ENCODE assay signal across 32 cellular contexts in genomic region chr2:225378984-225379383, GRCh38. TPM values are rescaled to one million over a fixed set of nuclear protein-coding genes. Genes with fewer than 3 reads are reported as not detected.
"Had no signal": no experiment of that assay in that cellular context is flagged by ENCODE, and none has a peak within 500 bp of the region (broad histone marks: within the 10 kb centered on the region; RNA-seq: fewer than 3 reads in every experiment).

No MANE protein-coding gene starts in this region.

- ATAC-seq: activated CD4-positive, CD25-positive, alpha-beta regulatory T cell treated with anti-CD3 and anti-CD28 coated beads, Interleukin-2, amount 50 U/mL, for 24 hours; activated CD8-positive, alpha-beta T cell treated with anti-CD3 and anti-CD28 coated beads for 36 hours; activated naive CD8-positive, alpha-beta T cell treated with anti-CD3 and anti-CD28 coated beads, Interleukin-2, amount 50 U/mL, for 24 hours; activated T-cell treated with anti-CD3 and anti-CD28 coated beads, Interleukin-2, amount 50 U/mL, for 4 hours; body of pancreas; foreskin keratinocyte; gastroesophageal sphincter; heart right ventricle; T-helper 17 cell had no signal

- H3K27ac Mint-ChIP-seq: activated B cell treated with CpG ODN at 0.5 μM for 24 hours; activated CD8-positive, alpha-beta T cell treated with anti-CD3 and anti-CD28 coated beads for 36 hours; activated naive CD4-positive, alpha-beta T cell treated with anti-CD3 and anti-CD28 coated beads for 36 hours; activated naive CD4-positive, alpha-beta T cell treated with anti-CD3 and anti-CD28 coated beads, Interleukin-2, amount 50 U/mL, for 24 hours; activated naive CD8-positive, alpha-beta T cell treated with anti-CD3 and anti-CD28 coated beads for 36 hours; activated naive CD8-positive, alpha-beta T cell treated with anti-CD3 and anti-CD28 coated beads, Interleukin-2, amount 50 U/mL, for 24 hours; activated T-helper 1 cell treated with anti-CD3 and anti-CD28 coated beads, Interleukin-12 subunit alpha, Interleukin-12 subunit beta, Interleukin-2, Interleukin-4 antibody, amounts not matched to agents 30 ng/mL and 10 ng/mL and 1 ng/mL, durations not matched to agents 14 hours and 24 hours and 36 hours; activated T-helper 2 cell treated with anti-CD3 and anti-CD28 coated beads, Interferon-gamma antibody, Interleukin-2, Interleukin-4, amounts not matched to agents 10 μg/mL and 5 μg/mL and 100 μg/mL, durations not matched to agents 14 hours and 24 hours and 36 hours; T-helper 17 cell; T-helper 2 cell treated with Interferon-gamma antibody and Interleukin-4, amounts not matched to agents 5 μg/mL and 100 μg/mL, for 36 hours had no signal

- DNase-seq: activated B cell treated with CpG ODN at 0.5 μM for 24 hours; activated CD4-positive, alpha-beta T cell treated with anti-CD3 and anti-CD28 coated beads for 48 hours; activated CD4-positive, alpha-beta T cell treated with anti-CD3 and anti-CD28 coated beads, Interleukin-2, amount 50 U/mL, for 1 hour; activated CD4-positive, alpha-beta T cell treated with anti-CD3 and anti-CD28 coated beads, Interleukin-2, amount 50 U/mL, for 48 hours; activated CD8-positive, alpha-beta memory T cell treated with anti-CD3 and anti-CD28 coated beads for 24 hours; activated CD8-positive, alpha-beta T cell treated with anti-CD3 and anti-CD28 coated beads for 36 hours; activated effector memory CD4-positive, alpha-beta T cell treated with anti-CD3 and anti-CD28 coated beads, Interleukin-2, amount 50 U/mL, for 16 hours; activated naive CD4-positive, alpha-beta T cell treated with anti-CD3 and anti-CD28 coated beads for 36 hours; activated naive CD8-positive, alpha-beta T cell treated with anti-CD3 and anti-CD28 coated beads for 36 hours; activated naive CD8-positive, alpha-beta T cell treated with anti-CD3 and anti-CD28 coated beads, Interleukin-2, amount 50 U/mL, for 24 hours; activated T-cell treated with anti-CD3 and anti-CD28 coated beads, Interleukin-2, amount 50 U/mL, for 4 hours; adrenal gland; aorta; body of pancreas; cerebellar nuclear complex; colonic mucosa; effector CD8-positive, alpha-beta T cell; erythroblast; foreskin keratinocyte; heart right ventricle; T-helper 1 cell; T-helper 17 cell had no signal

- H3K9me3 Mint-ChIP-seq: activated B cell treated with CpG ODN at 0.5 μM for 24 hours; activated CD8-positive, alpha-beta T cell treated with anti-CD3 and anti-CD28 coated beads for 36 hours; activated naive CD4-positive, alpha-beta T cell treated with anti-CD3 and anti-CD28 coated beads for 36 hours; activated naive CD8-positive, alpha-beta T cell treated with anti-CD3 and anti-CD28 coated beads for 36 hours; activated naive CD8-positive, alpha-beta T cell treated with anti-CD3 and anti-CD28 coated beads, Interleukin-2, amount 50 U/mL, for 24 hours; activated T-cell treated with anti-CD3 and anti-CD28 coated beads, Interleukin-2, amount 50 U/mL, for 4 hours; activated T-helper 1 cell treated with anti-CD3 and anti-CD28 coated beads, Interleukin-12 subunit alpha, Interleukin-12 subunit beta, Interleukin-2, Interleukin-4 antibody, amounts not matched to agents 30 ng/mL and 10 ng/mL and 1 ng/mL, durations not matched to agents 14 hours and 24 hours and 36 hours; activated T-helper 2 cell treated with anti-CD3 and anti-CD28 coated beads, Interferon-gamma antibody, Interleukin-2, Interleukin-4, amounts not matched to agents 10 μg/mL and 5 μg/mL and 100 μg/mL, durations not matched to agents 14 hours and 24 hours and 36 hours; T-helper 2 cell treated with Interferon-gamma antibody and Interleukin-4, amounts not matched to agents 5 μg/mL and 100 μg/mL, for 36 hours had no signal

- H3K27me3 Mint-ChIP-seq: activated B cell treated with CpG ODN at 0.5 μM for 24 hours had no signal

- H3K27ac ChIP-seq: adrenal gland, body of pancreas, colonic mucosa, esophagus muscularis mucosa, foreskin keratinocyte, gastroesophageal sphincter, heart right ventricle, VCaP had no signal

- H3K4me1 Mint-ChIP-seq: activated B cell treated with CpG ODN at 0.5 μM for 24 hours; activated naive CD4-positive, alpha-beta T cell treated with anti-CD3 and anti-CD28 coated beads, Interleukin-2, amount 50 U/mL, for 24 hours; activated naive CD8-positive, alpha-beta T cell treated with anti-CD3 and anti-CD28 coated beads for 36 hours; activated naive CD8-positive, alpha-beta T cell treated with anti-CD3 and anti-CD28 coated beads, Interleukin-2, amount 50 U/mL, for 24 hours; T-helper 17 cell had no signal

- H3K36me3 ChIP-seq: adrenal gland, colonic mucosa, esophagus muscularis mucosa, gastroesophageal sphincter, heart right ventricle had no signal

- H3K9me3 ChIP-seq: adrenal gland, body of pancreas, colonic mucosa, gastroesophageal sphincter, heart right ventricle had no signal

- H3K4me1 ChIP-seq: adrenal gland, body of pancreas, colonic mucosa, foreskin keratinocyte, gastroesophageal sphincter, heart right ventricle had no signal

- H3K36me3 Mint-ChIP-seq: activated naive CD4-positive, alpha-beta T cell treated with anti-CD3 and anti-CD28 coated beads, Interleukin-2, amount 50 U/mL, for 24 hours; activated naive CD8-positive, alpha-beta T cell treated with anti-CD3 and anti-CD28 coated beads for 36 hours had no signal

- H3K27me3 ChIP-seq: adrenal gland, body of pancreas, colonic mucosa, esophagus muscularis mucosa, gastroesophageal sphincter had no signal

- H3K4me3 Mint-ChIP-seq: activated B cell treated with CpG ODN at 0.5 μM for 24 hours; activated CD8-positive, alpha-beta T cell treated with anti-CD3 and anti-CD28 coated beads for 36 hours; activated naive CD4-positive, alpha-beta T cell treated with anti-CD3 and anti-CD28 coated beads for 36 hours; activated naive CD4-positive, alpha-beta T cell treated with anti-CD3 and anti-CD28 coated beads, Interleukin-2, amount 50 U/mL, for 24 hours; activated naive CD8-positive, alpha-beta T cell treated with anti-CD3 and anti-CD28 coated beads for 36 hours; activated naive CD8-positive, alpha-beta T cell treated with anti-CD3 and anti-CD28 coated beads, Interleukin-2, amount 50 U/mL, for 24 hours; activated T-cell treated with anti-CD3 and anti-CD28 coated beads, Interleukin-2, amount 50 U/mL, for 4 hours; activated T-helper 1 cell treated with anti-CD3 and anti-CD28 coated beads, Interleukin-12 subunit alpha, Interleukin-12 subunit beta, Interleukin-2, Interleukin-4 antibody, amounts not matched to agents 30 ng/mL and 10 ng/mL and 1 ng/mL, durations not matched to agents 14 hours and 24 hours and 36 hours; T-helper 17 cell; T-helper 2 cell treated with Interferon-gamma antibody and Interleukin-4, amounts not matched to agents 5 μg/mL and 100 μg/mL, for 36 hours had no signal

- H3K4me3 ChIP-seq: adrenal gland, body of pancreas, colonic mucosa, esophagus muscularis mucosa, gastroesophageal sphincter, heart right ventricle had no signal

RNA-seq across cellular contexts. Expression of gene NYAP2, which starts 20.5 kb away (rescaled TPM):
- total RNA-seq: activated CD8-positive, alpha-beta T cell treated with anti-CD3 and anti-CD28 coated beads for 36 hours; activated naive CD4-positive, alpha-beta T cell treated with anti-CD3 and anti-CD28 coated beads for 36 hours; activated T-helper 1 cell treated with anti-CD3 and anti-CD28 coated beads, Interleukin-12 subunit alpha, Interleukin-12 subunit beta, Interleukin-2, Interleukin-4 antibody, amounts not matched to agents 30 ng/mL and 10 ng/mL and 1 ng/mL, durations not matched to agents 14 hours and 24 hours and 36 hours; activated T-helper 2 cell treated with anti-CD3 and anti-CD28 coated beads, Interferon-gamma antibody, Interleukin-2, Interleukin-4, amounts not matched to agents 10 μg/mL and 5 μg/mL and 100 μg/mL, durations not matched to agents 14 hours and 24 hours and 36 hours; dermis microvascular lymphatic vessel endothelial cell; foreskin keratinocyte; glomerular endothelial cell had no signal
- polyA plus RNA-seq: foreskin keratinocyte, heart right ventricle had no signal
